In the genomic region with DNA sequence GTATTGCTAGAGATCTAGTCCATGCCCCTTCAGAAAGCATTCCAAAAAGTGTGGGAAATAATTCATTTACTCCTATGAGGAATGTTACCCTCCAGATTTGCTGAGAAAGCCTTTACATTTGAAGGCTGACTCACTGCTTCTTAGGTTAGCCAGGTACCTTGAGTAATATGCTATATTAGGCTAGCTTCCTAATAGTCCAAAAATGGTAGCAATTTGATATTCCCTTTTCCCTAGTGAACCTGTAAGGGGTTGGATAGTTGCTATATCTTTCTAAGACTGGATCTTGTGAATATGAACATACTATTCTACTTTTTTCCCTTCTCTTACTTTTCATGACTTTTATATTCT, we compare ENCODE assay signal across 15 cellular contexts.
A peak's percentile ranks its signal among the peaks of the same experiment; 100 is the strongest.
DNase-seq lines count a peak whose midpoint lies in the region; ATAC-seq, FAIRE-seq and TF ChIP-seq lines count a peak whose summit lies in the region.
"Had no signal": no experiment of that assay in that cellular context is flagged by ENCODE, and none has a peak within 500 bp of the region (broad histone marks: within the 10 kb centered on the region; RNA-seq: fewer than 3 reads in every experiment).

No MANE protein-coding gene starts in this region.

- H3K27me3 ChIP-seq in bronchial epithelial cell (ENCODE audit: control insufficient read depth, insufficient read depth, low read length): no peaks in the 10 kb centered on the region
- no peaks in the 10 kb centered on the region for H3K27me3 ChIP-seq in foreskin keratinocyte
- no peaks in the 10 kb centered on the region for H3K27me3 ChIP-seq in psoas muscle (ENCODE audit: insufficient read depth in 3 of 3, low read length in 2 of 3)
- no peaks in the 10 kb centered on the region for H3K27me3 ChIP-seq in neuronal stem cell (ENCODE audit: control insufficient read depth in 3 of 3, insufficient read depth in 3 of 3, low read depth in 1 of 3, low read length in 3 of 3)
- H3K27me3 ChIP-seq: BLaER1 had no signal

- H3K27me3 Mint-ChIP-seq in glutamatergic neuron (ENCODE audit: unreplicated experiment): no peaks in the 10 kb centered on the region
- H3K27me3 Mint-ChIP-seq: CD4-positive, alpha-beta memory T cell had no signal

- peak; percentile 81 for ATAC-seq in foreskin keratinocyte
- ATAC-seq in psoas muscle: peak; percentile 63 to 75 (median 70)
- no peak for ATAC-seq in GM21717 (IDR thresholded peaks at IDR 0.05; ENCODE audit: unreplicated experiment)

- H3K79me1 ChIP-seq in neuronal stem cell (ENCODE audit: low read depth, low read length): no peaks in the 10 kb centered on the region

- H3K9ac ChIP-seq in neuronal stem cell (ENCODE audit: low read depth, low read length, poor library complexity): no peak overlapping the region
- H3K9ac ChIP-seq: BLaER1 had no signal

- H3K27ac ChIP-seq in foreskin keratinocyte: no peak overlapping the region
- no peak overlapping the region for H3K27ac ChIP-seq in psoas muscle
- no peak overlapping the region for H3K27ac ChIP-seq in neuronal stem cell (replicated peaks; ENCODE audit: low read length)
- H3K27ac ChIP-seq: BLaER1 had no signal

- no peak overlapping the region for H2AFZ ChIP-seq in neuronal stem cell (ENCODE audit: low read length)

- intact Hi-C loops in psoas muscle (cut with DNase I): no loop called here

- H3K4me3 ChIP-seq in bronchial epithelial cell (ENCODE audit: low read depth, low read length) (no peak overlapping the region), psoas muscle (no peak overlapping the region), neuronal stem cell (ENCODE audit: low read length in 2 of 2) (no peak overlapping the region)
- H3K4me3 ChIP-seq: BLaER1 had no signal

- no peaks in the 10 kb centered on the region for H3K36me3 Mint-ChIP-seq in glutamatergic neuron (ENCODE audit: unreplicated experiment)

- no peak overlapping the region for H4K8ac ChIP-seq in neuronal stem cell (ENCODE audit: low read depth, low read length)

- no peaks in the 10 kb centered on the region for H3K9me3 ChIP-seq in psoas muscle
- no peaks in the 10 kb centered on the region for H3K9me3 ChIP-seq in neuronal stem cell (replicated peaks in 1 of 2; ENCODE audit: control insufficient read depth in 2 of 2, insufficient read depth in 1 of 2, low read depth in 1 of 2, low read length in 2 of 2)
- H3K9me3 ChIP-seq: BLaER1 had no signal

- H3K23ac ChIP-seq in neuronal stem cell (ENCODE audit: low read depth, low read length, poor library complexity): no peak overlapping the region

- H3K4me1 Mint-ChIP-seq in glutamatergic neuron (ENCODE audit: low read depth, unreplicated experiment): no peaks in the 10 kb centered on the region
- H3K4me1 Mint-ChIP-seq: CD14-positive monocyte; CD4-positive, alpha-beta memory T cell; H9 had no signal

- H2BK120ac ChIP-seq in neuronal stem cell (ENCODE audit: low read depth, low read length): no peak overlapping the region

- no peak overlapping the region for H2AK5ac ChIP-seq in neuronal stem cell (ENCODE audit: low read depth, low read length)

- H3K9me3 Mint-ChIP-seq in glutamatergic neuron (ENCODE audit: unreplicated experiment): peaks cover 3% of the 10 kb centered on the region
- H3K9me3 Mint-ChIP-seq: CD14-positive monocyte; CD4-positive, alpha-beta memory T cell; H9 had no signal

- DNase-seq in NCI-H226 (peak; percentile 12), bronchial epithelial cell (ENCODE audit: low read depth) (peak; percentile 78), foreskin keratinocyte (peak; percentile 36 to 56), psoas muscle (no peak), neuronal stem cell (ENCODE audit: low spot score) (no peak), mesenteric fat pad (ENCODE audit: low spot score) (no peak), glutamatergic neuron (no peak)
- DNase-seq: 8988T; CD4-positive, alpha-beta memory T cell; GF-D8; H9 had no signal

- H2BK12ac ChIP-seq in neuronal stem cell (ENCODE audit: low read length): no peak overlapping the region

- TF ChIP-seq CTCF in bronchial epithelial cell (IDR thresholded peaks at IDR 0.05; ENCODE audit: insufficient read depth, low read length, severe bottlenecking): no peak
- TF ChIP-seq CTCF in foreskin keratinocyte (conservative IDR thresholded peaks at IDR 0.05): no peak
- TF ChIP-seq CTCF in psoas muscle (IDR thresholded peaks at IDR 0.05): no peak
- TF ChIP-seq CTCF in glutamatergic neuron (IDR thresholded peaks at IDR 0.05; ENCODE audit: partially characterized antibody, unreplicated experiment): no peak

- H3K14ac ChIP-seq in neuronal stem cell (ENCODE audit: low read length): no peak overlapping the region

- H3K4me2 ChIP-seq in neuronal stem cell (ENCODE audit: insufficient read depth, low read length, poor library complexity, severe bottlenecking): no peak overlapping the region
- H3K4me2 ChIP-seq: BLaER1 had no signal

- H4K91ac ChIP-seq in neuronal stem cell (ENCODE audit: low read depth, low read length, poor library complexity): no peak overlapping the region

- FAIRE-seq in bronchial epithelial cell (lab: Jason Lieb, UNC): no peak
- FAIRE-seq: H1 had no signal

- no peak overlapping the region for H3K4ac ChIP-seq in neuronal stem cell (ENCODE audit: low read length)

- H3K4me3 Mint-ChIP-seq in glutamatergic neuron (ENCODE audit: unreplicated experiment): no peak overlapping the region
- H3K4me3 Mint-ChIP-seq: CD14-positive monocyte; CD4-positive, alpha-beta memory T cell; H9 had no signal

- no peak overlapping the region for H3K27ac Mint-ChIP-seq in glutamatergic neuron (ENCODE audit: unreplicated experiment)
- H3K27ac Mint-ChIP-seq: CD4-positive, alpha-beta memory T cell; H9 had no signal

- no peak overlapping the region for H2BK15ac ChIP-seq in neuronal stem cell (ENCODE audit: low read length)

- H3K36me3 ChIP-seq in bronchial epithelial cell (ENCODE audit: control insufficient read depth, insufficient read depth, low read length) (peaks cover 2% of the 10 kb centered on the region), psoas muscle (ENCODE audit: insufficient read depth in 1 of 2, low read depth in 1 of 2) (peaks cover 0 to 52% of the 10 kb centered on the region in 2 donors), neuronal stem cell (replicated peaks in 1 of 2; ENCODE audit: control insufficient read depth in 2 of 2, insufficient read depth in 2 of 2, low read length in 2 of 2) (peaks cover 2 to 61% of the 10 kb centered on the region in 2 donors)

- H3K4me1 ChIP-seq in foreskin keratinocyte: no peaks in the 10 kb centered on the region
- no peaks in the 10 kb centered on the region for H3K4me1 ChIP-seq in psoas muscle
- H3K4me1 ChIP-seq in neuronal stem cell (ENCODE audit: control insufficient read depth in 2 of 2, insufficient read depth in 1 of 2, low read depth in 1 of 2, low read length in 2 of 2): no peaks in the 10 kb centered on the region
- H3K4me1 ChIP-seq: BLaER1 had no signal

- no peak overlapping the region for H2BK5ac ChIP-seq in neuronal stem cell (ENCODE audit: low read length)

- no peak overlapping the region for H3K18ac ChIP-seq in neuronal stem cell (ENCODE audit: low read length)

Comparison
In these comparisons a context has a peak if more than half of its experiments do, and no peak if none do; other contexts are left out.
1. DNase-seq: peak in NCI-H226 (single experiment), bronchial epithelial cell (single experiment) and foreskin keratinocyte (2 of 2); none in psoas muscle (0 of 2), neuronal stem cell (single experiment), mesenteric fat pad (single experiment) and glutamatergic neuron (single experiment).